ENCODE assay signal across 8 cellular contexts in genomic region chr2:47502498-47502897, GRCh38.
A peak's percentile ranks its signal among the peaks of the same experiment; 100 is the strongest.
DNase-seq lines count a peak whose midpoint lies in the region; ATAC-seq and TF ChIP-seq lines count a peak whose summit lies in the region.
"Not testable (repeated sequence)": the region's sequence is repeated elsewhere in the genome, so short reads cannot be mapped to it uniquely, and the experiment has no call there.

No MANE protein-coding gene starts in this region.

- H3K4me1 Mint-ChIP-seq in activated B cell treated with CpG ODN at 0.5 μM for 24 hours: peaks cover 27% of the 10 kb centered on the region
- peaks cover 16% of the 10 kb centered on the region for H3K4me1 Mint-ChIP-seq in stimulated activated effector memory CD8-positive, alpha-beta T cell treated with anti-CD3 and anti-CD28 coated beads, Interleukin-12 subunit alpha, Interleukin-12 subunit beta, amount 100 ng/mL, for 72 hours

- H3K27me3 Mint-ChIP-seq in activated B cell treated with CpG ODN at 0.5 μM for 24 hours: not testable (repeated sequence)

- DNase-seq in NOMO-1 treated with DMSO at 0.1 percent for 48 hours (lab: John Stamatoyannopoulos, UW; ENCODE audit: unreplicated experiment): peak; percentile 82
- not testable (repeated sequence) for DNase-seq in activated B cell treated with CpG ODN at 0.5 μM for 24 hours; stimulated activated effector memory CD8-positive, alpha-beta T cell treated with anti-CD3 and anti-CD28 coated beads, Interleukin-12 subunit alpha, Interleukin-12 subunit beta, amount 100 ng/mL, for 72 hours (ENCODE audit: low spot score in 2 of 2)

- peaks cover 18% of the 10 kb centered on the region for H3K9me3 Mint-ChIP-seq in activated B cell treated with CpG ODN at 0.5 μM for 24 hours
- not testable (repeated sequence) for H3K9me3 Mint-ChIP-seq in stimulated activated effector memory CD8-positive, alpha-beta T cell treated with anti-CD3 and anti-CD28 coated beads, Interleukin-12 subunit alpha, Interleukin-12 subunit beta, amount 100 ng/mL, for 72 hours

- ATAC-seq in GM18502 (IDR thresholded peaks at IDR 0.05; ENCODE audit: poor library complexity, unreplicated experiment): peak; percentile 77
- ATAC-seq in GM19351 (IDR thresholded peaks at IDR 0.05; ENCODE audit: unreplicated experiment): peak; percentile 75
- peak; percentile 76 for ATAC-seq in GM21723 (IDR thresholded peaks at IDR 0.05; ENCODE audit: unreplicated experiment)
- ATAC-seq in HG03025 (IDR thresholded peaks at IDR 0.05; ENCODE audit: low FRiP score, unreplicated experiment): peak; percentile 40
- ATAC-seq in HG03460 (IDR thresholded peaks at IDR 0.05; ENCODE audit: unreplicated experiment): peak; percentile 73
- ATAC-seq in activated B cell treated with CpG ODN at 0.5 μM for 24 hours (ENCODE audit: low read depth): peak; percentile 75
- ATAC-seq in stimulated activated effector memory CD8-positive, alpha-beta T cell treated with anti-CD3 and anti-CD28 coated beads, Interleukin-12 subunit alpha, Interleukin-12 subunit beta, amount 100 ng/mL, for 72 hours: not testable (repeated sequence)

- H3K27ac Mint-ChIP-seq in activated B cell treated with CpG ODN at 0.5 μM for 24 hours: peak overlapping the region; percentile 3
- H3K27ac Mint-ChIP-seq in stimulated activated effector memory CD8-positive, alpha-beta T cell treated with anti-CD3 and anti-CD28 coated beads, Interleukin-12 subunit alpha, Interleukin-12 subunit beta, amount 100 ng/mL, for 72 hours: peak overlapping the region; percentile 29

- not testable (repeated sequence) for TF ChIP-seq CTCF in activated B cell treated with CpG ODN at 0.5 μM for 24 hours (IDR thresholded peaks at IDR 0.05)

- not testable (repeated sequence) for H3K36me3 Mint-ChIP-seq in activated B cell treated with CpG ODN at 0.5 μM for 24 hours (ENCODE audit: low read depth); stimulated activated effector memory CD8-positive, alpha-beta T cell treated with anti-CD3 and anti-CD28 coated beads, Interleukin-12 subunit alpha, Interleukin-12 subunit beta, amount 100 ng/mL, for 72 hours

- H3K4me3 Mint-ChIP-seq in activated B cell treated with CpG ODN at 0.5 μM for 24 hours: peak overlapping the region; percentile 32
- not testable (repeated sequence) for H3K4me3 Mint-ChIP-seq in stimulated activated effector memory CD8-positive, alpha-beta T cell treated with anti-CD3 and anti-CD28 coated beads, Interleukin-12 subunit alpha, Interleukin-12 subunit beta, amount 100 ng/mL, for 72 hours

- intact Hi-C loops in activated B cell treated with CpG ODN at 0.5 μM for 24 hours (cut with micrococcal nuclease): not testable (repeated sequence)

- CTCF ChIA-PET in activated B cell treated with CpG ODN at 0.5 μM for 24 hours (lab: Charles Lee): not testable (repeated sequence)

- POLR2A ChIA-PET in activated B cell treated with CpG ODN at 0.5 μM for 24 hours (lab: Charles Lee): not testable (repeated sequence)
